ENCODE assay signal across 9 cellular contexts in the genomic region with DNA sequence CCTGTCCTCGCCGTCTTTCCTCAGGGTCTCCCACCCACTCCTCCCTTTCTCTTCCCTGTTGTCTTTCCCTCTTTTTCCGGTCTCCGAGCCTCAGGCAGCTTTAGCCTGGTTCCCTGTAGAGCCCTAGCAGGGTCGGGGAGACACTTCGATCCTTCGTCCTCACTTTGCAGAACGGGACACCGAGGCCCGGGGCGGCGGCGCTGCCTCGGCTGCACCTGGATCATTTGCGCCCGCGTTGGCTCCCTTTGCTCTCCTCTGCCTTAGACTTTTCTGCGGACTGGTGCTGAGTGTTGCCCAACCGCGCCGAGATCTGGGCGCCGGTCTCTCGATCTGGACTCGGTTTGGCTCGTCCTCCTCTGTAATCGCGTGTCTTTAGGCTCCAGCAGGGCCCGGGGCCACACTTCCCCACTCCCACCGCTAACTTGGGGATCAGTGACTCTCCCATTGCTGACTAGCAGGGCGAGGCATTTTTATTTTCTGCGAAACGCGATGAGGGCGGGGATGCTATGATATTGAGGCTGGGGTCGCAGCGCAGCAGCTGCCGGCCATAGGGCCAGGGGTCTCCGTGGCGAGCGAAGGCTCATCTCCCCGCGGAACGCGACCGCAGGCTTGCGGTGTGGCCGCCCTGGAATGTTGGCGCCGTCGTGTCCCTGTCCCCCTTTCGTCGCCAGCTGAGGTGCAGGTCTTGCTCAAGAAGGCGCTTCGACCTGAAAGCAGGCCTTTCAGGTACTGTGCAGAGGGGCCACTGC. TPM values are rescaled to one million over a fixed set of nuclear protein-coding genes. Genes with fewer than 3 reads are reported as not detected.
DNase-seq lines count a peak whose midpoint lies in the region; ATAC-seq and TF ChIP-seq lines count a peak whose summit lies in the region.
"Had no signal": no experiment of that assay in that cellular context is flagged by ENCODE, and none has a peak within 500 bp of the region (broad histone marks: within the 10 kb centered on the region; RNA-seq: fewer than 3 reads in every experiment).

No MANE protein-coding gene starts in this region.

- H3K9me3 ChIP-seq in SJSA1 (replicated peaks): no peaks in the 10 kb centered on the region
- H3K9me3 ChIP-seq in body of pancreas: no peaks in the 10 kb centered on the region

- no peak for TF ChIP-seq POLR2A in body of pancreas (IDR thresholded peaks at IDR 0.05)

- H3K36me3 ChIP-seq in SJSA1: peaks cover 10% of the 10 kb centered on the region
- H3K36me3 ChIP-seq in body of pancreas (replicated peaks in 1 of 2; ENCODE audit: insufficient read depth in 1 of 2, low read depth in 2 of 2): no peaks in the 10 kb centered on the region

- H3K4me1 ChIP-seq in SJSA1 (replicated peaks) (peaks cover 3% of the 10 kb centered on the region), body of pancreas (peaks cover 27% of the 10 kb centered on the region)

- no peak for TF ChIP-seq CTCF in fibroblast of mammary gland (conservative IDR thresholded peaks at IDR 0.05; ENCODE audit: control insufficient read depth, insufficient read depth, low read depth, low read length)
- no peak for TF ChIP-seq CTCF in retinal pigment epithelial cell (conservative IDR thresholded peaks at IDR 0.05; ENCODE audit: low read depth, low read length)
- no peak for TF ChIP-seq CTCF in body of pancreas (IDR thresholded peaks at IDR 0.05)

- ATAC-seq in body of pancreas: no peak
- ATAC-seq in HG03139 (IDR thresholded peaks at IDR 0.05; ENCODE audit: unreplicated experiment): no peak

- H3K4me3 ChIP-seq in SJSA1 (peak overlapping the region; percentile 88), fibroblast of mammary gland (ENCODE audit: control insufficient read depth, low read depth, low read length) (peak overlapping the region; percentile 91), retinal pigment epithelial cell (ENCODE audit: low read length) (peak overlapping the region; percentile 92), body of pancreas (no peak overlapping the region)

- 25 to 26% methylated on average over 46 to 55 of the region's 55 CpGs for WGBS in body of pancreas, 2 donors

- H3K27ac ChIP-seq in SJSA1 (no peak overlapping the region), body of pancreas (no peak overlapping the region)

- DNase-seq in GM03348 (ENCODE audit: low spot score) (peak; percentile 49), SJSA1 (ENCODE audit: low read depth in 1 of 2, low spot score in 2 of 2) (no peak), fibroblast of mammary gland (ENCODE audit: low read depth) (no peak), retinal pigment epithelial cell (ENCODE audit: low read depth) (no peak), body of pancreas (no peak), globus pallidus (ENCODE audit: low spot score) (no peak), medulla oblongata (ENCODE audit: extremely low spot score) (no peak)

- H3K27me3 ChIP-seq in SJSA1 (replicated peaks): no peaks in the 10 kb centered on the region
- H3K27me3 ChIP-seq in body of pancreas: peaks cover 0 to 24% of the 10 kb centered on the region in 2 donors

- intact Hi-C loops in body of pancreas (cut with DNase I): no loop called here

RNA-seq across cellular contexts. Expression of gene E2F8, which starts 1.6 kb away (rescaled TPM):
- 4.2 and 8.8 TPM in 2 replicates for total RNA-seq in SJSA1 (2014; rRNA removed; shearing (Covaris generic))
- total RNA-seq in body of pancreas: under 1 TPM in 1 of 2 donors, not detected in 1; 0.26 TPM

RNA-seq across cellular contexts. Expression of gene CSRP3, which starts 40.6 kb away (rescaled TPM):
- total RNA-seq in SJSA1 (2014; rRNA removed; shearing (Covaris generic)): not detected in 2 replicates
- not detected for total RNA-seq in body of pancreas
- total RNA-seq: M059J had no signal

Comparison
In these comparisons a context has a peak if more than half of its experiments do, and no peak if none do; other contexts are left out.
1. H3K4me3 ChIP-seq: peak in SJSA1 (single experiment), fibroblast of mammary gland (single experiment) and retinal pigment epithelial cell (single experiment); none in body of pancreas (0 of 2).